14 cellular contexts compared by ENCODE assay signal in the genomic region with DNA sequence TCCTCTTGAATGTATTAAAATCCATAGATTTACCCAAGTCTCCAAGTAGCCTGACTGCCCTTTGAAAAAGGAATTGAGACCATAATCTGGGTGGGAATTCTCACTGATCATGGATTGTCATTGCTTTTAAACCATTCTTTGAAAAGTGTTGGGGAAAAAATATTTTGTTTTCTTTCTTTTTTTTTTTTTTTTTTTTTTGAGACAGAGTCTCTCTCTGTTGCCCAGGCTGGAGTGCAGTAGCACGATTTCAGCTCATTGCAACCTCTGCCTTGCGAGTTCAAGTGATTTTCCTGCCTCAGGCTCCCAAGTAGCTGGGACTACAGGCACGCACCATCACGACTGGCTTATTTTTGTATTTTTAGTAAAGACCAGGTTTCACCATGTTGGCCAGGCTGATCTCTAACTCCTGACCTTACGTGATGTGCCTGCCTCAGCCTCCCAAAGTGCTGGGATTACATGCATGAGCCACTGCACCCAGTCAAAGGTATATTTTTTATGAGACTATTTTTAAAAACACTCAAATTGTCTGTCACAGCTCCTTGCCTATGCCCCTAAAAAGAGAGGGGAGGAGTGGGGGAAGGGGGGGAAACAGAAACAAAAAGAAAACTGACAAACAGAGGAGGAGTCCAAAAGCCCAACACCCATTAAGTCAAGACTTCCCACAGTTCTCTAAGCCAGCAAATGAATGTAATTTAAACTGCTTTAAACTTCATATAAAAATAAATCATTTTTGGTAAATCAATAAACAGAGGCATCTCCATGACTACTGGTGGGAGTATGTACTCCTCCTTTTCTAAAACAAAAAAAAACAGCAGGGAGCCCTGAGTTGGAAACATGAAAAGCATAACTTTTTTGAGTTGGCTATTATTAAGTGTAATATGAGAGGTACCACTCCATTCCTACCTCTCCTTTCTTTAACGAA.
A peak's percentile ranks its signal among the peaks of the same experiment; 100 is the strongest.
DNase-seq lines count a peak whose midpoint lies in the region; ATAC-seq, FAIRE-seq and TF ChIP-seq lines count a peak whose summit lies in the region.
"Had no signal": no experiment of that assay in that cellular context is flagged by ENCODE, and none has a peak within 500 bp of the region (broad histone marks: within the 10 kb centered on the region; RNA-seq: fewer than 3 reads in every experiment).

No MANE protein-coding gene starts in this region.

- TF ChIP-seq EP300 in K562 (IDR thresholded peaks at IDR 0.05; ENCODE audit: low read length): no peak

- no peak for TF ChIP-seq RAD21 in K562 (CRISPR knock-in tag; conservative IDR thresholded peaks at IDR 0.05 in 1 of 2, IDR thresholded peaks at IDR 0.05 in 1 of 2)

- no peak overlapping the region for H2AFZ ChIP-seq in K562 (ENCODE audit: low read depth, low read length)

- H3K4me1 ChIP-seq in K562 (replicated peaks in 1 of 2; ENCODE audit: control insufficient read depth in 2 of 2, insufficient read depth in 2 of 2, low read length in 2 of 2): peaks cover 0 to 5% of the 10 kb centered on the region in 2 experiments; a peak in 3 of 5 replicates
- H3K4me1 ChIP-seq: testis had no signal

- no peak for FAIRE-seq in K562 (lab: Jason Lieb, UNC)
- FAIRE-seq: D721Med had no signal

- no peaks in the 10 kb centered on the region for H3K27me3 Mint-ChIP-seq in activated CD4-positive, alpha-beta T cell treated with anti-CD3 and anti-CD28 coated beads, Interleukin-2, amount 10 ng/mL, durations not matched to agents 7 days and 5 days
- no peaks in the 10 kb centered on the region for H3K27me3 Mint-ChIP-seq in activated CD4-positive, alpha-beta T cell treated with anti-CD3 and anti-CD28 coated beads for 36 hours
- H3K27me3 Mint-ChIP-seq: activated naive CD8-positive, alpha-beta T cell treated with anti-CD3 and anti-CD28 coated beads, Interleukin-2, amount 10 ng/mL, durations not matched to agents 7 days and 5 days had no signal

- TF ChIP-seq CTCF in K562 (IDR thresholded peaks at IDR 0.05 in 2 of 3, conservative IDR thresholded peaks at IDR 0.05 in 1 of 3; ENCODE audit: insufficient read depth in 2 of 3, low read depth in 1 of 3, low read length in 3 of 3): no peak

- peak overlapping the region; percentile 72 for H3K4me3 ChIP-seq in K562

- H3K9me1 ChIP-seq in K562 (ENCODE audit: control insufficient read depth, insufficient read depth, low read length): no peaks in the 10 kb centered on the region

- peaks cover 55% of the 10 kb centered on the region for H3K4me1 Mint-ChIP-seq in activated CD4-positive, alpha-beta T cell treated with anti-CD3 and anti-CD28 coated beads, Interleukin-2, amount 10 ng/mL, durations not matched to agents 7 days and 5 days
- peaks cover 15% of the 10 kb centered on the region for H3K4me1 Mint-ChIP-seq in stimulated activated effector memory CD8-positive, alpha-beta T cell treated with anti-CD3 and anti-CD28 coated beads, Interleukin-12 subunit alpha, Interleukin-12 subunit beta, amount 100 ng/mL, for 72 hours
- peaks cover 20% of the 10 kb centered on the region for H3K4me1 Mint-ChIP-seq in activated CD4-positive, alpha-beta T cell treated with anti-CD3 and anti-CD28 coated beads for 36 hours

- H3K9me3 Mint-ChIP-seq in activated CD4-positive, alpha-beta T cell treated with anti-CD3 and anti-CD28 coated beads, Interleukin-2, amount 10 ng/mL, durations not matched to agents 7 days and 5 days: no peaks in the 10 kb centered on the region
- no peaks in the 10 kb centered on the region for H3K9me3 Mint-ChIP-seq in stimulated activated effector memory CD8-positive, alpha-beta T cell treated with anti-CD3 and anti-CD28 coated beads, Interleukin-12 subunit alpha, Interleukin-12 subunit beta, amount 100 ng/mL, for 72 hours
- no peaks in the 10 kb centered on the region for H3K9me3 Mint-ChIP-seq in activated CD4-positive, alpha-beta T cell treated with anti-CD3 and anti-CD28 coated beads for 36 hours (ENCODE audit: low read depth)
- H3K9me3 Mint-ChIP-seq: activated naive CD8-positive, alpha-beta T cell treated with anti-CD3 and anti-CD28 coated beads, Interleukin-2, amount 10 ng/mL, durations not matched to agents 7 days and 5 days had no signal

- ATAC-seq in K562 (no peak), GM21737 (IDR thresholded peaks at IDR 0.05; ENCODE audit: unreplicated experiment) (no peak)
- ATAC-seq in stimulated activated effector memory CD8-positive, alpha-beta T cell treated with anti-CD3 and anti-CD28 coated beads, Interleukin-12 subunit alpha, Interleukin-12 subunit beta, amount 100 ng/mL, for 72 hours: no peak
- ATAC-seq in activated CD4-positive, alpha-beta T cell treated with anti-CD3 and anti-CD28 coated beads for 36 hours: no peak

- H3K27ac ChIP-seq in K562 (ENCODE audit: extremely low read depth, low read depth, low read length): peak overlapping the region; percentile 98

- H3K36me3 ChIP-seq in K562 (ENCODE audit: control insufficient read depth, insufficient read depth, low read length): peaks cover 77% of the 10 kb centered on the region

- in situ Hi-C loops in K562 (cut with MboI): no loop called here

- WGBS in K562 (ENCODE audit: insufficient coverage, low coverage, missing lambda C conversion rate): 20% methylated on average over 6 of the region's 6 CpGs

- peak; percentile 22 for DNase-seq in activated CD4-positive, alpha-beta T cell treated with anti-CD3 and anti-CD28 coated beads, Interleukin-2, amount 10 ng/mL, durations not matched to agents 7 days and 5 days
- no peak for DNase-seq in activated CD4-positive, alpha-beta T cell treated with anti-CD3 and anti-CD28 coated beads for 1 hour
- DNase-seq in NCI-H69 (lab: John Stamatoyannopoulos, UW): peak; percentile 70
- DNase-seq in K562 (ENCODE audit: extremely low read depth in 1 of 4, low spot score in 3 of 4): no peak
- no peak for DNase-seq in stimulated activated effector memory CD8-positive, alpha-beta T cell treated with anti-CD3 and anti-CD28 coated beads, Interleukin-12 subunit alpha, Interleukin-12 subunit beta, amount 100 ng/mL, for 72 hours (ENCODE audit: low spot score in 2 of 2)
- no peak for DNase-seq in DMS153 treated with DMSO at 0.1 percent for 48 hours (lab: John Stamatoyannopoulos, UW; ENCODE audit: unreplicated experiment)
- DNase-seq in activated CD4-positive, alpha-beta T cell treated with anti-CD3 and anti-CD28 coated beads for 36 hours: no peak
- DNase-seq: erythroblast, NCI-H2029 treated with DMSO at 0.1 percent for 48 hours, T1000, testis had no signal

- POLR2A ChIA-PET in activated CD4-positive, alpha-beta T cell treated with anti-CD3 and anti-CD28 coated beads, Interleukin-2, amount 10 ng/mL, durations not matched to agents 7 days and 5 days (lab: Charles Lee): interaction anchor here (1.5 to 2.6 kb wide), 2 partner anchors 19 to 765 kb away, joined by 7 to 28 read pairs; a partner anchor contains a TSS
- POLR2A ChIA-PET in K562 (lab: Yijun Ruan, JAX): interaction anchor here (0.5 to 9.3 kb wide), 13 partner anchors 10 to 1004 kb away, joined by 3 to 726 read pairs (median 4); a partner anchor contains a TSS
- POLR2A ChIA-PET in activated CD4-positive, alpha-beta T cell treated with anti-CD3 and anti-CD28 coated beads for 36 hours (lab: Charles Lee): interaction anchor here (0.6 kb wide), 1 partner anchor 911 kb away, joined by 5 read pairs; no protein-coding TSS in a partner anchor

- TF ChIP-seq POLR2A in K562 (conservative IDR thresholded peaks at IDR 0.05): peak; percentile 35; the same call in 1 of the 2 replicates

- CTCF ChIA-PET in activated CD4-positive, alpha-beta T cell treated with anti-CD3 and anti-CD28 coated beads, Interleukin-2, amount 10 ng/mL, durations not matched to agents 7 days and 5 days (lab: Charles Lee): interaction anchor here (0.6 to 2.2 kb wide), 9 partner anchors 11 to 527 kb away, joined by 3 to 14 read pairs (median 5); a partner anchor contains a TSS
- CTCF ChIA-PET in K562 (lab: Yijun Ruan, JAX; ENCODE audit: low intra/inter-chr PET ratio): interaction anchor here (0.5 to 2.4 kb wide), 6 partner anchors 13 to 1104 kb away, joined by 3 to 16 read pairs (median 4); no protein-coding TSS in a partner anchor
- CTCF ChIA-PET in activated CD4-positive, alpha-beta T cell treated with anti-CD3 and anti-CD28 coated beads for 36 hours (lab: Charles Lee): interaction anchor here (0.7 to 1.6 kb wide), 3 partner anchors 11 to 171 kb away, joined by 4 to 10 read pairs (median 7); a partner anchor contains a TSS

- H3K79me2 ChIP-seq in K562 (ENCODE audit: control insufficient read depth, insufficient read depth, low read length): peaks cover 90% of the 10 kb centered on the region

- BruUV-seq in K562 (replicated peaks; lab: Mats Ljungman, UMichigan): no TSS peak

- H4K20me1 ChIP-seq in K562 (replicated peaks; ENCODE audit: control insufficient read depth, insufficient read depth, low read length): peaks cover 11% of the 10 kb centered on the region; the same call in 1 of the 2 replicates

- intact Hi-C loops in K562 (cut with micrococcal nuclease): loop anchor here (1.0 kb wide), 2 partner anchors 30 to 60 kb away; no protein-coding TSS in a partner anchor
- intact Hi-C loops in activated CD4-positive, alpha-beta T cell treated with anti-CD3 and anti-CD28 coated beads for 36 hours (cut with DNase I, micrococcal nuclease): loop anchor here (1.0 to 2.0 kb wide), 3 partner anchors 30 to 521 kb away; no protein-coding TSS in a partner anchor

- peak overlapping the region; percentile 93 for H3K27ac Mint-ChIP-seq in activated CD4-positive, alpha-beta T cell treated with anti-CD3 and anti-CD28 coated beads, Interleukin-2, amount 10 ng/mL, durations not matched to agents 7 days and 5 days
- no peak overlapping the region for H3K27ac Mint-ChIP-seq in stimulated activated effector memory CD8-positive, alpha-beta T cell treated with anti-CD3 and anti-CD28 coated beads, Interleukin-12 subunit alpha, Interleukin-12 subunit beta, amount 100 ng/mL, for 72 hours
- no peak overlapping the region for H3K27ac Mint-ChIP-seq in activated CD4-positive, alpha-beta T cell treated with anti-CD3 and anti-CD28 coated beads for 36 hours

- no peaks in the 10 kb centered on the region for H3K9me3 ChIP-seq in K562 (replicated peaks; ENCODE audit: control insufficient read depth, insufficient read depth, low read depth, low read length)
- H3K9me3 ChIP-seq: testis had no signal

- H3K4me2 ChIP-seq in K562 (ENCODE audit: insufficient read depth, low read length): peak overlapping the region; percentile 93

- H3K36me3 Mint-ChIP-seq in activated CD4-positive, alpha-beta T cell treated with anti-CD3 and anti-CD28 coated beads, Interleukin-2, amount 10 ng/mL, durations not matched to agents 7 days and 5 days (ENCODE audit: low read depth): peaks cover 9% of the 10 kb centered on the region
- H3K36me3 Mint-ChIP-seq in stimulated activated effector memory CD8-positive, alpha-beta T cell treated with anti-CD3 and anti-CD28 coated beads, Interleukin-12 subunit alpha, Interleukin-12 subunit beta, amount 100 ng/mL, for 72 hours: no peaks in the 10 kb centered on the region
- no peaks in the 10 kb centered on the region for H3K36me3 Mint-ChIP-seq in activated CD4-positive, alpha-beta T cell treated with anti-CD3 and anti-CD28 coated beads for 36 hours (ENCODE audit: low read depth)

- peak overlapping the region; percentile 47 to 99; a peak in 3 of 4 replicates for H3K9ac ChIP-seq in K562 (ENCODE audit: insufficient read depth in 1 of 2, low read depth in 2 of 2, low read length in 2 of 2)

- peak overlapping the region; percentile 72 for H3K4me3 Mint-ChIP-seq in activated CD4-positive, alpha-beta T cell treated with anti-CD3 and anti-CD28 coated beads, Interleukin-2, amount 10 ng/mL, durations not matched to agents 7 days and 5 days
- H3K4me3 Mint-ChIP-seq in stimulated activated effector memory CD8-positive, alpha-beta T cell treated with anti-CD3 and anti-CD28 coated beads, Interleukin-12 subunit alpha, Interleukin-12 subunit beta, amount 100 ng/mL, for 72 hours: peak overlapping the region; percentile 71
- H3K4me3 Mint-ChIP-seq in activated CD4-positive, alpha-beta T cell treated with anti-CD3 and anti-CD28 coated beads for 36 hours: no peak overlapping the region

- no peaks in the 10 kb centered on the region for H3K27me3 ChIP-seq in K562 (ENCODE audit: control insufficient read depth in 2 of 2, insufficient read depth in 2 of 2, low read length in 2 of 2)
- H3K27me3 ChIP-seq: testis had no signal

Comparison
In these comparisons a context has a peak if more than half of its experiments do, and no peak if none do; other contexts are left out.
1. DNase-seq: peak in activated CD4-positive, alpha-beta T cell treated with anti-CD3 and anti-CD28 coated beads, Interleukin-2, amount 10 ng/mL, durations not matched to agents 7 days and 5 days (single experiment) and NCI-H69 (single experiment); none in activated CD4-positive, alpha-beta T cell treated with anti-CD3 and anti-CD28 coated beads for 1 hour (single experiment), K562 (0 of 4), stimulated activated effector memory CD8-positive, alpha-beta T cell treated with anti-CD3 and anti-CD28 coated beads, Interleukin-12 subunit alpha, Interleukin-12 subunit beta, amount 100 ng/mL, for 72 hours (0 of 2), DMS153 treated with DMSO at 0.1 percent for 48 hours (single experiment) and activated CD4-positive, alpha-beta T cell treated with anti-CD3 and anti-CD28 coated beads for 36 hours (single experiment).